11 cellular contexts compared by ENCODE assay signal in genomic region chr2:230814616-230815015, GRCh38. TPM values are rescaled to one million over a fixed set of nuclear protein-coding genes. Genes with fewer than 3 reads are reported as not detected.
DNase-seq lines count a peak whose midpoint lies in the region; ATAC-seq and TF ChIP-seq lines count a peak whose summit lies in the region.
"Had no signal": no experiment of that assay in that cellular context is flagged by ENCODE, and none has a peak within 500 bp of the region (broad histone marks: within the 10 kb centered on the region; RNA-seq: fewer than 3 reads in every experiment).

No MANE protein-coding gene starts in this region.

- DNase-seq in DND-41 (no peak), HT-29 (ENCODE audit: low spot score) (peak; percentile 26), lung microvascular endothelial cell (ENCODE audit: low read depth in 2 of 2) (peak; percentile 42 to 44), COLO668 (lab: John Stamatoyannopoulos, UW; ENCODE audit: unreplicated experiment) (no peak), 8988T (no peak), retina (no peak), coronary artery (ENCODE audit: low spot score) (no peak)
- no peak for DNase-seq in activated naive CD8-positive, alpha-beta T cell treated with anti-CD3 and anti-CD28 coated beads, Interleukin-2, amount 10 ng/mL, durations not matched to agents 7 days and 5 days
- DNase-seq: activated CD8-positive, alpha-beta memory T cell treated with anti-CD3 and anti-CD28 coated beads, Interleukin-2, amount 50 U/mL, for 4 hours; NCI-H2081 had no signal

- H3K9me3 ChIP-seq in DND-41 (ENCODE audit: insufficient read depth, low read length, severe bottlenecking): no peaks in the 10 kb centered on the region

- H3K4me1 Mint-ChIP-seq in activated naive CD8-positive, alpha-beta T cell treated with anti-CD3 and anti-CD28 coated beads, Interleukin-2, amount 10 ng/mL, durations not matched to agents 7 days and 5 days: peaks cover 22% of the 10 kb centered on the region

- no peak overlapping the region for H3K4me2 ChIP-seq in DND-41 (ENCODE audit: insufficient read depth, low read length)

- H4K20me1 ChIP-seq in DND-41 (ENCODE audit: insufficient read depth, low read length): no peaks in the 10 kb centered on the region

- no peak overlapping the region for H3K9ac ChIP-seq in DND-41 (ENCODE audit: low read depth, low read length)

- no peaks in the 10 kb centered on the region; the same call in 1 of the 2 replicates for H3K79me2 ChIP-seq in DND-41 (ENCODE audit: insufficient read depth, low read length)

- ATAC-seq in DND-41 (ENCODE audit: insufficient read depth, low read depth): peak; percentile 56; the same call in 2 of the 3 replicates
- ATAC-seq in activated naive CD8-positive, alpha-beta T cell treated with anti-CD3 and anti-CD28 coated beads, Interleukin-2, amount 10 ng/mL, durations not matched to agents 7 days and 5 days (ENCODE audit: low read depth): no peak
- ATAC-seq: left lobe of liver had no signal

- POLR2A ChIA-PET in activated naive CD8-positive, alpha-beta T cell treated with anti-CD3 and anti-CD28 coated beads, Interleukin-2, amount 10 ng/mL, durations not matched to agents 7 days and 5 days (lab: Charles Lee): no interaction called here

- peak overlapping the region; percentile 45 for H3K27ac Mint-ChIP-seq in activated naive CD8-positive, alpha-beta T cell treated with anti-CD3 and anti-CD28 coated beads, Interleukin-2, amount 10 ng/mL, durations not matched to agents 7 days and 5 days

- H3K27ac ChIP-seq in DND-41 (ENCODE audit: low read length): no peak overlapping the region
- no peak overlapping the region for H3K27ac ChIP-seq in coronary artery

- H3K4me3 Mint-ChIP-seq in activated naive CD8-positive, alpha-beta T cell treated with anti-CD3 and anti-CD28 coated beads, Interleukin-2, amount 10 ng/mL, durations not matched to agents 7 days and 5 days: no peak overlapping the region

- peaks cover 83% of the 10 kb centered on the region for H3K36me3 ChIP-seq in DND-41 (ENCODE audit: insufficient read depth, low read length)

- peaks cover 39% of the 10 kb centered on the region for H3K36me3 Mint-ChIP-seq in activated naive CD8-positive, alpha-beta T cell treated with anti-CD3 and anti-CD28 coated beads, Interleukin-2, amount 10 ng/mL, durations not matched to agents 7 days and 5 days

- no peaks in the 10 kb centered on the region for H3K27me3 ChIP-seq in DND-41 (ENCODE audit: insufficient read depth, low read length, poor library complexity)

- TF ChIP-seq CTCF in DND-41 (IDR thresholded peaks at IDR 0.05; ENCODE audit: borderline replicate concordance, extremely low read depth, low read length, poor library complexity, severe bottlenecking): peak; percentile 45
- no peak for TF ChIP-seq CTCF in coronary artery (IDR thresholded peaks at IDR 0.05)

- H3K4me1 ChIP-seq in DND-41 (ENCODE audit: insufficient read depth, low read length): no peaks in the 10 kb centered on the region

- H3K4me3 ChIP-seq in DND-41 (ENCODE audit: low read depth in 1 of 2, low read length in 2 of 2): no peak overlapping the region
- no peak overlapping the region for H3K4me3 ChIP-seq in coronary artery

- no peaks in the 10 kb centered on the region for H3K9me3 Mint-ChIP-seq in activated naive CD8-positive, alpha-beta T cell treated with anti-CD3 and anti-CD28 coated beads, Interleukin-2, amount 10 ng/mL, durations not matched to agents 7 days and 5 days

- no peaks in the 10 kb centered on the region for H3K27me3 Mint-ChIP-seq in activated naive CD8-positive, alpha-beta T cell treated with anti-CD3 and anti-CD28 coated beads, Interleukin-2, amount 10 ng/mL, durations not matched to agents 7 days and 5 days

- no peak overlapping the region for H2AFZ ChIP-seq in DND-41 (ENCODE audit: low read depth, low read length)

RNA-seq across cellular contexts. Expression of gene ITM2C, which starts 50.1 kb away (rescaled TPM):
- total RNA-seq in HT-29 (2014; rRNA removed; shearing (Covaris generic)): 79.9 and 87.1 TPM in 2 replicates
- 100 to 1,000 TPM; 102 to 105 TPM for total RNA-seq in activated naive CD8-positive, alpha-beta T cell treated with anti-CD3 and anti-CD28 coated beads, Interleukin-2, amount 10 ng/mL, durations not matched to agents 7 days and 5 days
- total RNA-seq in lung microvascular endothelial cell: 26.4 and 91.7 TPM in 2 replicates

Comparison
In these comparisons a context has a peak if more than half of its experiments do, and no peak if none do; other contexts are left out.
1. DNase-seq: peak in HT-29 (single experiment) and lung microvascular endothelial cell (2 of 2); none in DND-41 (single experiment), activated naive CD8-positive, alpha-beta T cell treated with anti-CD3 and anti-CD28 coated beads, Interleukin-2, amount 10 ng/mL, durations not matched to agents 7 days and 5 days (single experiment), COLO668 (single experiment), 8988T (single experiment), retina (single experiment) and coronary artery (single experiment).